8 cellular contexts compared by ENCODE assay signal in genomic region chr20:35743693-35744491, GRCh38. TPM values are rescaled to one million over a fixed set of nuclear protein-coding genes. Genes with fewer than 3 reads are reported as not detected.
A peak's percentile ranks its signal among the peaks of the same experiment; 100 is the strongest.
DNase-seq lines count a peak whose midpoint lies in the region; ATAC-seq, FAIRE-seq and TF ChIP-seq lines count a peak whose summit lies in the region.

No MANE protein-coding gene starts in this region.

- peaks cover 42% of the 10 kb centered on the region for H3K4me1 Mint-ChIP-seq in nephron progenitor cell

- no peak for ATAC-seq in GM19455 (IDR thresholded peaks at IDR 0.05; ENCODE audit: unreplicated experiment)

- peaks cover 25% of the 10 kb centered on the region for H3K36me3 Mint-ChIP-seq in nephron progenitor cell (ENCODE audit: low read depth)

- DNase-seq in Caki2 (ENCODE audit: low read depth) = peak; percentile 19
- peak; percentile 59 for DNase-seq in NOMO-1 treated with DMSO at 0.1 percent for 48 hours (lab: John Stamatoyannopoulos, UW; ENCODE audit: unreplicated experiment)
- DNase-seq in choroid plexus epithelial cell (ENCODE audit: low read depth) = peak; percentile 42
- DNase-seq in nephron progenitor cell = peak; percentile 17
- DNase-seq in SW480 (ENCODE audit: low spot score) = no peak
- no peak for DNase-seq in NCI-H2081 treated with DMSO at 0.1 percent for 48 hours (lab: John Stamatoyannopoulos, UW)
- no peak for DNase-seq in D721Med (ENCODE audit: insufficient read length, low spot score)

- peaks cover 5% of the 10 kb centered on the region for H3K27me3 Mint-ChIP-seq in nephron progenitor cell (ENCODE audit: low read depth, poor library complexity)

- TF ChIP-seq CTCF in choroid plexus epithelial cell (conservative IDR thresholded peaks at IDR 0.05; ENCODE audit: low read depth, low read length) (no peak), nephron progenitor cell (IDR thresholded peaks at IDR 0.05) (no peak), D721Med (IDR thresholded peaks at IDR 0.05; ENCODE audit: insufficient read depth, missing control alignments) (no peak)

- peak overlapping the region; percentile 85 for H3K27ac Mint-ChIP-seq in nephron progenitor cell

- in situ Hi-C loops in Caki2 (cut with HindIII; ENCODE audit: low pct_unique_long_range_greater_than_20kb, low sequenced_read_pairs) = no loop called here

- H3K4me3 Mint-ChIP-seq in nephron progenitor cell = peak overlapping the region; percentile 99

- H3K9me3 Mint-ChIP-seq in nephron progenitor cell = peaks cover 3% of the 10 kb centered on the region

- H3K4me3 ChIP-seq in choroid plexus epithelial cell (ENCODE audit: low read depth, low read length) = peak overlapping the region; percentile 2

- FAIRE-seq in D721Med (lab: Jason Lieb, UNC) = no peak

RNA-seq across cellular contexts. Expression of gene RBM39, which starts 1.8 kb away (rescaled TPM):
- total RNA-seq in Caki2 (2014; rRNA removed; shearing (Covaris generic); ENCODE audit: low replicate concordance) = 129 and 143 TPM in 2 replicates

RNA-seq across cellular contexts. Expression of gene PHF20, which starts 27.9 kb away (rescaled TPM):
- 31.1 and 66.9 TPM in 2 replicates for total RNA-seq in Caki2 (2014; rRNA removed; shearing (Covaris generic); ENCODE audit: low replicate concordance)

RNA-seq across cellular contexts. Expression of gene ROMO1, which starts 44.7 kb away (rescaled TPM):
- 280 and 455 TPM in 2 replicates for total RNA-seq in Caki2 (2014; rRNA removed; shearing (Covaris generic); ENCODE audit: low replicate concordance)

RNA-seq across cellular contexts. Expression of gene NFS1, which starts 44.7 kb away (rescaled TPM):
- 130 and 148 TPM in 2 replicates for total RNA-seq in Caki2 (2014; rRNA removed; shearing (Covaris generic); ENCODE audit: low replicate concordance)

Comparison
In these comparisons a context has a peak if more than half of its experiments do, and no peak if none do; other contexts are left out.
1. DNase-seq: peak in Caki2 (single experiment), NOMO-1 treated with DMSO at 0.1 percent for 48 hours (single experiment), choroid plexus epithelial cell (single experiment) and nephron progenitor cell (single experiment); none in SW480 (single experiment), NCI-H2081 treated with DMSO at 0.1 percent for 48 hours (single experiment) and D721Med (single experiment).